16 cellular contexts compared by ENCODE assay signal in genomic region chr12:56709759-56710376, GRCh38. TPM values are rescaled to one million over a fixed set of nuclear protein-coding genes. Genes with fewer than 3 reads are reported as not detected.
A peak's percentile ranks its signal among the peaks of the same experiment; 100 is the strongest.
DNase-seq lines count a peak whose midpoint lies in the region; ATAC-seq and TF ChIP-seq lines count a peak whose summit lies in the region.
"Had no signal": no experiment of that assay in that cellular context is flagged by ENCODE, and none has a peak within 500 bp of the region (broad histone marks: within the 10 kb centered on the region; RNA-seq: fewer than 3 reads in every experiment).

No MANE protein-coding gene starts in this region.

- H3K4me2 ChIP-seq in MM.1S (ENCODE audit: low read depth, low read length) = no peak overlapping the region

- H3K27ac ChIP-seq in MM.1S (ENCODE audit: low read length) = peak overlapping the region; percentile 32; the same call in 1 of the 2 replicates
- peak overlapping the region; percentile 52 for H3K27ac ChIP-seq in subcutaneous abdominal adipose tissue (ENCODE audit: low read depth, low read length)
- H3K27ac ChIP-seq in left lung = no peak overlapping the region
- H3K27ac ChIP-seq: left ventricle myocardium inferior, VCaP had no signal

- no peak overlapping the region for H3K4me3 Mint-ChIP-seq in activated naive CD4-positive, alpha-beta T cell treated with anti-CD3 and anti-CD28 coated beads, Interleukin-2, amount 10 ng/mL, durations not matched to agents 7 days and 5 days
- no peak overlapping the region for H3K4me3 Mint-ChIP-seq in activated naive CD4-positive, alpha-beta T cell treated with anti-CD3 and anti-CD28 coated beads for 36 hours
- H3K4me3 Mint-ChIP-seq in dendritic cell treated with granulocyte-macrophage colony-stimulating factor and Interleukin-4, amounts not matched to agents 40 ng/mL and 50 ng/mL, for 4 days = no peak overlapping the region
- H3K4me3 Mint-ChIP-seq: HFFc6 had no signal

- H4K20me1 ChIP-seq in MM.1S (ENCODE audit: insufficient read depth, low read length) = no peaks in the 10 kb centered on the region

- no peaks in the 10 kb centered on the region for H3K27me3 ChIP-seq in MM.1S (replicated peaks; ENCODE audit: insufficient read depth, low read length)
- no peaks in the 10 kb centered on the region for H3K27me3 ChIP-seq in subcutaneous abdominal adipose tissue (ENCODE audit: control insufficient read depth in 5 of 5, insufficient read depth in 4 of 5, low read length in 5 of 5)
- no peaks in the 10 kb centered on the region for H3K27me3 ChIP-seq in left lung
- H3K27me3 ChIP-seq: dorsolateral prefrontal cortex had no signal

- CTCF ChIA-PET in activated naive CD4-positive, alpha-beta T cell treated with anti-CD3 and anti-CD28 coated beads, Interleukin-2, amount 10 ng/mL, durations not matched to agents 7 days and 5 days (lab: Charles Lee) = interaction anchor here (1.3 kb wide), 1 partner anchor 12 kb away, joined by 3 read pairs; no protein-coding TSS in a partner anchor
- CTCF ChIA-PET in activated naive CD4-positive, alpha-beta T cell treated with anti-CD3 and anti-CD28 coated beads for 36 hours (lab: Charles Lee) = no interaction called here

- no peaks in the 10 kb centered on the region for H3K9me3 Mint-ChIP-seq in activated naive CD4-positive, alpha-beta T cell treated with anti-CD3 and anti-CD28 coated beads, Interleukin-2, amount 10 ng/mL, durations not matched to agents 7 days and 5 days
- H3K9me3 Mint-ChIP-seq in activated naive CD4-positive, alpha-beta T cell treated with anti-CD3 and anti-CD28 coated beads for 36 hours = no peaks in the 10 kb centered on the region
- H3K9me3 Mint-ChIP-seq in dendritic cell treated with granulocyte-macrophage colony-stimulating factor and Interleukin-4, amounts not matched to agents 40 ng/mL and 50 ng/mL, for 4 days = no peaks in the 10 kb centered on the region
- H3K9me3 Mint-ChIP-seq: HFFc6 had no signal

- intact Hi-C loops in activated naive CD4-positive, alpha-beta T cell treated with anti-CD3 and anti-CD28 coated beads for 36 hours (cut with micrococcal nuclease) = no loop called here
- intact Hi-C loops in dendritic cell treated with granulocyte-macrophage colony-stimulating factor and Interleukin-4, amounts not matched to agents 40 ng/mL and 50 ng/mL, for 4 days (cut with micrococcal nuclease) = no loop called here
- intact Hi-C loops in left lung (cut with DNase I) = no loop called here

- H3K4me3 ChIP-seq in MM.1S (ENCODE audit: low read length) (no peak overlapping the region), subcutaneous abdominal adipose tissue (ENCODE audit: low read depth in 1 of 5, low read length in 5 of 5) (no peak overlapping the region), left lung (no peak overlapping the region)
- H3K4me3 ChIP-seq: dorsolateral prefrontal cortex, left ventricle myocardium inferior, mucosa of descending colon had no signal

- peaks cover 21% of the 10 kb centered on the region for H3K79me2 ChIP-seq in MM.1S (ENCODE audit: low read length)

- no peaks in the 10 kb centered on the region for H3K4me1 Mint-ChIP-seq in activated naive CD4-positive, alpha-beta T cell treated with anti-CD3 and anti-CD28 coated beads, Interleukin-2, amount 10 ng/mL, durations not matched to agents 7 days and 5 days
- peaks cover under 1% of the 10 kb centered on the region for H3K4me1 Mint-ChIP-seq in activated naive CD4-positive, alpha-beta T cell treated with anti-CD3 and anti-CD28 coated beads for 36 hours (ENCODE audit: low read depth)
- peaks cover 17% of the 10 kb centered on the region for H3K4me1 Mint-ChIP-seq in dendritic cell treated with granulocyte-macrophage colony-stimulating factor and Interleukin-4, amounts not matched to agents 40 ng/mL and 50 ng/mL, for 4 days (ENCODE audit: low read depth)

- TF ChIP-seq CTCF in MM.1S (IDR thresholded peaks at IDR 0.05; ENCODE audit: low read length) = no peak
- TF ChIP-seq CTCF in left lung (IDR thresholded peaks at IDR 0.05) = no peak

- no peak for DNase-seq in activated naive CD4-positive, alpha-beta T cell treated with anti-CD3 and anti-CD28 coated beads, Interleukin-2, amount 10 ng/mL, durations not matched to agents 7 days and 5 days
- no peak for DNase-seq in activated naive CD4-positive, alpha-beta T cell treated with anti-CD3 and anti-CD28 coated beads for 36 hours
- DNase-seq in MM.1S (no peak), left lung (no peak), SIG-M5 (lab: John Stamatoyannopoulos, UW) (no peak)
- DNase-seq: HFFc6, left ventricle myocardium inferior, mucosa of descending colon, nucleus accumbens, T-helper 1 cell had no signal

- H3K9ac ChIP-seq in MM.1S (ENCODE audit: low read length) (no peak overlapping the region), subcutaneous abdominal adipose tissue (ENCODE audit: low read length in 5 of 5) (peak overlapping the region in 1 of 5 donors; percentile 51)

- ATAC-seq in left lung (no peak), GM21529 (IDR thresholded peaks at IDR 0.05; ENCODE audit: unreplicated experiment) (no peak)
- ATAC-seq: mucosa of descending colon had no signal

- H3K36me3 ChIP-seq in MM.1S (replicated peaks; ENCODE audit: insufficient read depth, low read length) = peaks cover 13% of the 10 kb centered on the region
- peaks cover 23 to 39% (median 36%) of the 10 kb centered on the region in 5 donors for H3K36me3 ChIP-seq in subcutaneous abdominal adipose tissue (ENCODE audit: control insufficient read depth in 5 of 5, insufficient read depth in 5 of 5, low read length in 5 of 5)
- peaks cover 10 to 40% of the 10 kb centered on the region in 2 donors for H3K36me3 ChIP-seq in left lung

- no peak overlapping the region for H2AFZ ChIP-seq in MM.1S (ENCODE audit: low read length)

- peaks cover 62% of the 10 kb centered on the region for H3F3A ChIP-seq in MM.1S (ENCODE audit: insufficient read depth, low read length)

- H3K4me1 ChIP-seq in MM.1S (ENCODE audit: low read length) (peaks cover 34% of the 10 kb centered on the region), subcutaneous abdominal adipose tissue (ENCODE audit: control insufficient read depth in 5 of 5, insufficient read depth in 5 of 5, low read length in 5 of 5) (peaks cover 0 to 10% (median 4%) of the 10 kb centered on the region in 5 donors), left lung (peaks cover 0 to 11% of the 10 kb centered on the region in 2 donors)
- H3K4me1 ChIP-seq: left ventricle myocardium inferior had no signal

- H3K27me3 Mint-ChIP-seq in activated naive CD4-positive, alpha-beta T cell treated with anti-CD3 and anti-CD28 coated beads, Interleukin-2, amount 10 ng/mL, durations not matched to agents 7 days and 5 days = peaks cover 7% of the 10 kb centered on the region
- no peaks in the 10 kb centered on the region for H3K27me3 Mint-ChIP-seq in activated naive CD4-positive, alpha-beta T cell treated with anti-CD3 and anti-CD28 coated beads for 36 hours (ENCODE audit: low read depth)
- H3K27me3 Mint-ChIP-seq in dendritic cell treated with granulocyte-macrophage colony-stimulating factor and Interleukin-4, amounts not matched to agents 40 ng/mL and 50 ng/mL, for 4 days = no peaks in the 10 kb centered on the region

- no peaks in the 10 kb centered on the region for H3K9me2 ChIP-seq in MM.1S (replicated peaks; ENCODE audit: insufficient read depth, low read length)

- H3K9me3 ChIP-seq in MM.1S (replicated peaks; ENCODE audit: insufficient read depth, low read length) (no peaks in the 10 kb centered on the region), subcutaneous abdominal adipose tissue (ENCODE audit: control insufficient read depth in 5 of 5, low read length in 5 of 5) (no peaks in the 10 kb centered on the region), left lung (no peaks in the 10 kb centered on the region)
- H3K9me3 ChIP-seq: left ventricle myocardium inferior, mucosa of descending colon had no signal

- peak overlapping the region; percentile 24 for H3K27ac Mint-ChIP-seq in activated naive CD4-positive, alpha-beta T cell treated with anti-CD3 and anti-CD28 coated beads, Interleukin-2, amount 10 ng/mL, durations not matched to agents 7 days and 5 days
- no peak overlapping the region for H3K27ac Mint-ChIP-seq in activated naive CD4-positive, alpha-beta T cell treated with anti-CD3 and anti-CD28 coated beads for 36 hours
- H3K27ac Mint-ChIP-seq in dendritic cell treated with granulocyte-macrophage colony-stimulating factor and Interleukin-4, amounts not matched to agents 40 ng/mL and 50 ng/mL, for 4 days = peak overlapping the region; percentile 39
- H3K27ac Mint-ChIP-seq: HFFc6 had no signal

- peaks cover 36% of the 10 kb centered on the region for H3K36me3 Mint-ChIP-seq in activated naive CD4-positive, alpha-beta T cell treated with anti-CD3 and anti-CD28 coated beads, Interleukin-2, amount 10 ng/mL, durations not matched to agents 7 days and 5 days
- peaks cover 32% of the 10 kb centered on the region for H3K36me3 Mint-ChIP-seq in activated naive CD4-positive, alpha-beta T cell treated with anti-CD3 and anti-CD28 coated beads for 36 hours (ENCODE audit: low read depth)
- H3K36me3 Mint-ChIP-seq in dendritic cell treated with granulocyte-macrophage colony-stimulating factor and Interleukin-4, amounts not matched to agents 40 ng/mL and 50 ng/mL, for 4 days (ENCODE audit: low read depth) = peaks cover 41% of the 10 kb centered on the region

RNA-seq across cellular contexts. Expression of gene NACA, which starts 15.2 kb away (rescaled TPM):
- total RNA-seq in activated naive CD4-positive, alpha-beta T cell treated with anti-CD3 and anti-CD28 coated beads for 36 hours = 1,000 to 10,000 TPM; 1,279 to 1,321 TPM
- total RNA-seq in left lung = 100 to 1,000 TPM; 531 to 592 TPM

RNA-seq across cellular contexts. Expression of gene PTGES3, which starts 21.8 kb away (rescaled TPM):
- total RNA-seq in activated naive CD4-positive, alpha-beta T cell treated with anti-CD3 and anti-CD28 coated beads for 36 hours = 100 to 1,000 TPM; 289 to 293 TPM
- total RNA-seq in left lung = 100 to 1,000 TPM; 164 to 210 TPM

RNA-seq across cellular contexts. Expression of gene PRIM1, which starts 42.3 kb away (rescaled TPM):
- 10 to 100 TPM; 74.9 to 75.0 TPM for total RNA-seq in activated naive CD4-positive, alpha-beta T cell treated with anti-CD3 and anti-CD28 coated beads for 36 hours
- 10 to 100 TPM in 1 of 2 donors, 1 to 10 TPM in 1; 7.2 to 13.6 TPM for total RNA-seq in left lung

RNA-seq across cellular contexts. Expression of gene HSD17B6, which starts 53.3 kb away (rescaled TPM):
- 1 to 10 TPM; 3.5 to 3.7 TPM for total RNA-seq in activated naive CD4-positive, alpha-beta T cell treated with anti-CD3 and anti-CD28 coated beads for 36 hours
- total RNA-seq in left lung = 10 to 100 TPM; 40.7 to 63.0 TPM
- total RNA-seq: glomerular endothelial cell, left ventricle myocardium inferior had no signal

Comparison
In these comparisons a context has a peak if more than half of its experiments do, and no peak if none do; other contexts are left out.
1. H3K27ac ChIP-seq: peak in MM.1S (single experiment) and subcutaneous abdominal adipose tissue (single experiment); none in left lung (0 of 2).
2. RNA of gene PRIM1, which starts 42.3 kb away (total RNA-seq): 74.9 to 75.0 TPM in activated naive CD4-positive, alpha-beta T cell treated with anti-CD3 and anti-CD28 coated beads for 36 hours; 7.2 to 13.6 TPM in left lung; every median in the first group is over 4 times any median in the second.